Comparison of ENCODE assay signal across 8 cellular contexts in the genomic region with DNA sequence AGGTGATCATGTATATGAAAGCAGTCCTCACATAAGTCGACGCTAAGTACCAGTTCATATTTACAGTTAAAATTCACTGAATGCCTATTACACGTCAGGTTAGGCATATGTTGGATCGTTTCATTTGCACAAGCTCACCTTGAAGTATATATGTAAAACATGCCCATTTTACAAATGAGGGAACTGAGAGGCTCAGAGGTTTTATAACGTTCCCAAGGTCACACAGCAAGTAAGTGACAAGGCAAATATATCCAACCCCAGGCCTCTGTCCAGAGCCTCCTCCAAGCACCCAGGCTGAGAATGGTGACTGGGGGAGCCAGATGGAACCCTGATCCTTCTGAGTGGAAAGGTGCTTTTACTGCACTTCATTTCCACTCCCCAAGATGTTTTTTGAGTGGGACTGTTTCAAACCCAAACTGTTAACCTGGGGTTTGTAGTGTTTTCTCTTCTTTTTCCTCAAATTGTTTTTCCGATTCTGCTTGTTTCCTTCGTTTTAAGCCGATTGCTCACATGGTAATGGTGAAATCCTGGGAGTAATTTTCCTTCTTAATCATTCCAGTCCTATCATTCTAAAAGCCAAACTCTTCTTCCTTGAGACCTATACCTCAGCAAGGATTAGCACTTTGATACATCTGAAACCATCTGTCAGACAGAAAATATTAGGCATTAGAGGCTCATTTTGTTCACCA. TPM values are rescaled to one million over a fixed set of nuclear protein-coding genes. Genes with fewer than 3 reads are reported as not detected.
DNase-seq lines count a peak whose midpoint lies in the region; ATAC-seq, FAIRE-seq and TF ChIP-seq lines count a peak whose summit lies in the region.

No MANE protein-coding gene starts in this region.

- in situ Hi-C loops in HAP-1 (cut with MboI; ENCODE audit: low sequenced_read_pairs) = no loop called here

- H3K9ac ChIP-seq in kidney (ENCODE audit: low read length in 2 of 2) = peak overlapping the region; percentile 21 to 70

- H3K4me1 Mint-ChIP-seq in activated T-helper 17 cell treated with anti-CD3 and anti-CD28 coated beads, Interleukin-2, amount 50 U/mL, for 72 hours = peaks cover 15% of the 10 kb centered on the region

- H3K27ac ChIP-seq in kidney (ENCODE audit: low read depth in 2 of 2, low read length in 2 of 2) (peak overlapping the region in 1 of 2 donors; percentile 79), tibial artery (peak overlapping the region; percentile 85 to 90)

- no peaks in the 10 kb centered on the region for H3K36me3 Mint-ChIP-seq in activated T-helper 17 cell treated with anti-CD3 and anti-CD28 coated beads, Interleukin-2, amount 50 U/mL, for 72 hours (ENCODE audit: low read depth)

- H3K27me3 ChIP-seq in HAP-1 (ENCODE audit: low read depth) (no peaks in the 10 kb centered on the region), tibial artery (no peaks in the 10 kb centered on the region)

- no peak for FAIRE-seq in kidney (lab: Jason Lieb, UNC)

- no peaks in the 10 kb centered on the region; the same call in 1 of the 2 replicates for H3K36me3 ChIP-seq in HAP-1 (replicated peaks)
- H3K36me3 ChIP-seq in kidney (ENCODE audit: control insufficient read depth in 1 of 2, insufficient read depth in 2 of 2, low read length in 2 of 2) = no peaks in the 10 kb centered on the region
- H3K36me3 ChIP-seq in tibial artery = no peaks in the 10 kb centered on the region

- H3K4me3 Mint-ChIP-seq in activated T-helper 17 cell treated with anti-CD3 and anti-CD28 coated beads, Interleukin-2, amount 50 U/mL, for 72 hours = peak overlapping the region; percentile 92

- DNase-seq in AG09309 (ENCODE audit: low read depth) (no peak), HAP-1 (ENCODE audit: low spot score in 2 of 2) (no peak), kidney (no peak), tibial artery (no peak), NCI-H1048 (lab: John Stamatoyannopoulos, UW) (no peak), NCI-H2081 (lab: John Stamatoyannopoulos, UW) (no peak)
- no peak for DNase-seq in activated CD4-positive, CD25-positive, alpha-beta regulatory T cell (lab: John Stamatoyannopoulos, UW)

- intact Hi-C loops in kidney (cut with DNase I) (no loop called here), tibial artery (cut with DNase I; ENCODE audit: low total_unique reads) (loop anchor here (5.0 kb wide), 1 partner anchor 407 kb away; a partner anchor contains a TSS)

- TF ChIP-seq CTCF in AG09309 (IDR thresholded peaks at IDR 0.05; ENCODE audit: control insufficient read depth, insufficient read depth, low read depth, low read length, missing control alignments) = no peak
- no peak for TF ChIP-seq CTCF in kidney (IDR thresholded peaks at IDR 0.05; ENCODE audit: borderline replicate concordance, extremely low read depth, insufficient read depth)
- no peak for TF ChIP-seq CTCF in tibial artery (IDR thresholded peaks at IDR 0.05)

- peaks cover 15% of the 10 kb centered on the region for H3K4me1 ChIP-seq in HAP-1
- peaks cover 6 to 7% of the 10 kb centered on the region in 2 donors for H3K4me1 ChIP-seq in kidney (ENCODE audit: control insufficient read depth in 1 of 2, insufficient read depth in 1 of 2, low read depth in 1 of 2, low read length in 2 of 2)
- peaks cover 0 to 19% (median 12%) of the 10 kb centered on the region in 4 donors for H3K4me1 ChIP-seq in tibial artery

- H3K27me3 Mint-ChIP-seq in activated T-helper 17 cell treated with anti-CD3 and anti-CD28 coated beads, Interleukin-2, amount 50 U/mL, for 72 hours = no peaks in the 10 kb centered on the region

- H3K9me3 ChIP-seq in HAP-1 (no peaks in the 10 kb centered on the region), kidney (ENCODE audit: control insufficient read depth in 1 of 2, low read length in 2 of 2) (no peaks in the 10 kb centered on the region), tibial artery (no peaks in the 10 kb centered on the region)

- H3K27ac Mint-ChIP-seq in activated T-helper 17 cell treated with anti-CD3 and anti-CD28 coated beads, Interleukin-2, amount 50 U/mL, for 72 hours = peak overlapping the region; percentile 94

- H3K4me3 ChIP-seq in AG09309 (ENCODE audit: control insufficient read depth, low read depth, low read length) = peak overlapping the region; percentile 96
- peak overlapping the region; percentile 62 for H3K4me3 ChIP-seq in HAP-1
- H3K4me3 ChIP-seq in kidney (ENCODE audit: low read length in 2 of 2) = peak overlapping the region; percentile 79 to 82
- H3K4me3 ChIP-seq in tibial artery = peak overlapping the region; percentile 71 to 90

- ATAC-seq in activated T-helper 17 cell treated with anti-CD3 and anti-CD28 coated beads, Interleukin-2, amount 50 U/mL, for 72 hours (replicated peaks) = no peak

- peaks cover 3% of the 10 kb centered on the region for H3K9me3 Mint-ChIP-seq in activated T-helper 17 cell treated with anti-CD3 and anti-CD28 coated beads, Interleukin-2, amount 50 U/mL, for 72 hours

RNA-seq across cellular contexts. Expression of a gene that starts 0.8 kb away (rescaled TPM):
- 10 to 100 TPM; 21.8 to 33.7 TPM for total RNA-seq in activated T-helper 17 cell treated with anti-CD3 and anti-CD28 coated beads, Interleukin-2, amount 50 U/mL, for 72 hours
- total RNA-seq in kidney = 23.8 TPM
- 97.2 TPM for polyA plus RNA-seq in kidney (ENCODE audit: insufficient read depth, low read depth, low replicate concordance)

RNA-seq across cellular contexts. Expression of a gene that starts 52.0 kb away (rescaled TPM):
- 10 to 100 TPM; 39.7 to 70.3 TPM for total RNA-seq in activated T-helper 17 cell treated with anti-CD3 and anti-CD28 coated beads, Interleukin-2, amount 50 U/mL, for 72 hours
- 60.3 TPM for total RNA-seq in kidney
- polyA plus RNA-seq in kidney (ENCODE audit: insufficient read depth, low read depth, low replicate concordance) = 8.2 TPM
